ENCODE assay signal across 14 cellular contexts in genomic region chr18:48472610-48473009, GRCh38.
"Had no signal": no experiment of that assay in that cellular context is flagged by ENCODE, and none has a peak within 500 bp of the region (broad histone marks: within the 10 kb centered on the region; RNA-seq: fewer than 3 reads in every experiment).

No MANE protein-coding gene starts in this region.

- ATAC-seq: pancreas; stimulated activated naive CD8-positive, alpha-beta T cell treated with anti-CD3 and anti-CD28 coated beads, Interleukin-15, Interleukin-2, amounts not matched to agents 100 U/mL and 50 U/mL, for 24 hours had no signal

- H3K4me3 ChIP-seq: adrenal gland, dorsolateral prefrontal cortex, esophagus muscularis mucosa, hepatocyte, pancreas, testis had no signal

- H3K9me3 Mint-ChIP-seq: activated T-helper 2 cell treated with anti-CD3 and anti-CD28 coated beads, Interferon-gamma antibody, Interleukin-2, Interleukin-4, amounts not matched to agents 10 μg/mL and 5 μg/mL and 100 μg/mL, durations not matched to agents 14 hours and 24 hours and 36 hours had no signal

- H3K27ac ChIP-seq: adrenal gland, dorsolateral prefrontal cortex, esophagus muscularis mucosa, hepatocyte, pancreas, testis had no signal

- H3K79me2 ChIP-seq: hepatocyte had no signal

- H3K36me3 ChIP-seq: adrenal gland, esophagus muscularis mucosa, pancreas had no signal

- H3K4me2 ChIP-seq: hepatocyte had no signal

- H3K4me1 Mint-ChIP-seq: activated naive CD4-positive, alpha-beta T cell treated with anti-CD3 and anti-CD28 coated beads, Interleukin-2, amount 10 ng/mL, durations not matched to agents 7 days and 5 days had no signal

- H3K36me3 Mint-ChIP-seq: activated naive CD4-positive, alpha-beta T cell treated with anti-CD3 and anti-CD28 coated beads, Interleukin-2, amount 10 ng/mL, durations not matched to agents 7 days and 5 days had no signal

- DNase-seq: activated CD4-positive, alpha-beta T cell treated with anti-CD3 and anti-CD28 coated beads, Interleukin-2, amount 50 U/mL, for 1 hour; activated naive CD4-positive, alpha-beta T cell treated with anti-CD3 and anti-CD28 coated beads, Interleukin-2, amount 10 ng/mL, durations not matched to agents 7 days and 5 days; adrenal gland; dorsolateral prefrontal cortex; kidney glomerular epithelial cell; pancreas; stimulated activated CD4-positive, alpha-beta T cell treated with anti-CD3 and anti-CD28 coated beads, Interleukin-4, amount 100 ng/mL, for 1 hour; stimulated activated CD8-positive, alpha-beta memory T cell treated with anti-CD3 and anti-CD28 coated beads, Interleukin-4, amount 100 ng/mL, for 48 hours; stimulated activated naive CD8-positive, alpha-beta T cell treated with anti-CD3 and anti-CD28 coated beads, Interleukin-15, Interleukin-2, amounts not matched to agents 100 U/mL and 50 U/mL, for 24 hours; testis had no signal

- H3K4me3 Mint-ChIP-seq: activated naive CD4-positive, alpha-beta T cell treated with anti-CD3 and anti-CD28 coated beads, Interleukin-2, amount 10 ng/mL, durations not matched to agents 7 days and 5 days; central memory CD8-positive, alpha-beta T cell had no signal

- H2AFZ ChIP-seq: hepatocyte had no signal

- H3K27ac Mint-ChIP-seq: activated naive CD4-positive, alpha-beta T cell treated with anti-CD3 and anti-CD28 coated beads, Interleukin-2, amount 10 ng/mL, durations not matched to agents 7 days and 5 days; activated T-helper 2 cell treated with anti-CD3 and anti-CD28 coated beads, Interferon-gamma antibody, Interleukin-2, Interleukin-4, amounts not matched to agents 10 μg/mL and 5 μg/mL and 100 μg/mL, durations not matched to agents 14 hours and 24 hours and 36 hours had no signal

- H3K9me3 ChIP-seq: adrenal gland, pancreas, testis had no signal

- H3K27me3 ChIP-seq: adrenal gland, dorsolateral prefrontal cortex, esophagus muscularis mucosa, hepatocyte, pancreas, testis had no signal
